Comparison of ENCODE assay signal across 8 cellular contexts in the genomic region with DNA sequence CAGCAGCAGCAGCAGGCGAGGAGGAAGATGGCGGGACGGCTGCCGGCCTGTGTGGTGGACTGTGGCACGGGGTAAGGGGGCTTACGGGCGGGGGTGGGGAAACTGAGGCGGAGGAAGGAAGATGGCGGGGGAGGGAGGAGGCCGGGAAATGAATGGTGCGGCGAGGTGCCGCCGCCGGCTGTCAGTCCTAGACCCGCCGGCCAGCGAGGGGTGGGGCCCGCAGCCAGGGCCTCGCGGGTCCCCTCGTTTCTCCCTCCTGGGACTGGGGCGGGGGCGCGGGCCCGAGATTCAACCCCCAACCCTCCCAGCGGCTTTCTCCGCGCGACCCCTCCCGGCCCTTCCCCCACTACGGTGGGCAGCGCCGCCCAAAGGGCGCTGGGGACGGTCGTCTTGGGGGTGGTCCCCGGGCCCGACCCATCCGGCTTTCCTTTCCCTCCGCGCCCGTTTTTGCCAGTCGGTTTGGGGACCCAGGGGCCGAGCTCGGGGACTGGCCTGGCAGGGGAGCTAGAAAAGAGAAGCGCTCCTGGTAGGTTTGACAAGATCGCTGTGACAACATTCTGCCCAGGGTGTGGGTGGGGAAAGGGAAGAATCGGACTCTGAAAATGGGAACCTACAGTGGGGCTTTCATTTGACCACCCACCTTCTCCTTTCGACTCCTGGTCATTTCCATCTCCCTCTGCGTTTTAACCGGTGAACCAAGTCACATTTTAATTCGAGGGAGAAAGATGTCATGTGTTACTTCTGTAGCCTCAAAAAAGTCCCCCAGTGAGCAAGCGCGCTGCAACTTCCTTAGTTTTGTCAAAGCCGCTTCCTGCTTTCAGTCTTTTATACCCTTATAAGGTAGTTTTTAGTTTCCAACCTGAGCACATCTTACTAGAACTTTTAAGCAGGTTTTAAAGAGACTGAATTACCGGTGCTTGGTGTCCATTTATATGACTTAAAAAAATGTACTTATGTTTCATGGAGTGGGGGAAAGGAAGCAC. TPM values are rescaled to one million over a fixed set of nuclear protein-coding genes. Genes with fewer than 3 reads are reported as not detected.
DNase-seq lines count a peak whose midpoint lies in the region; TF ChIP-seq lines count a peak whose summit lies in the region.

No MANE protein-coding gene starts in this region.

- H3K4me1 Mint-ChIP-seq in HFFc6 (ENCODE audit: low read depth): peaks cover 75% of the 10 kb centered on the region

- H3K4me3 Mint-ChIP-seq in HFFc6: peak overlapping the region; percentile 96

- no peaks in the 10 kb centered on the region for H3K9me3 Mint-ChIP-seq in HFFc6

- no peak for TF ChIP-seq CTCF in GM12875 (IDR thresholded peaks at IDR 0.05; ENCODE audit: borderline replicate concordance, insufficient read depth, low read depth, low read length)
- 0 out of 2 replicates have a peak, but pooled peaks have one; percentile 21 for TF ChIP-seq CTCF in HFFc6 (IDR thresholded peaks at IDR 0.05)

- peak overlapping the region; percentile 92 for H3K27ac ChIP-seq in cingulate gyrus (ENCODE audit: low read depth, low read length)

- peaks cover 4% of the 10 kb centered on the region for H3K27me3 Mint-ChIP-seq in HFFc6 (ENCODE audit: insufficient read depth)

- peaks cover 42% of the 10 kb centered on the region for H3K36me3 Mint-ChIP-seq in HFFc6 (ENCODE audit: low read depth)

- peak overlapping the region; percentile 97 for H3K27ac Mint-ChIP-seq in HFFc6

- DNase-seq in HFFc6: peak; percentile 65
- peak; percentile 38 for DNase-seq in NCI-H1092 treated with DMSO at 0.1 percent for 48 hours (lab: John Stamatoyannopoulos, UW)
- DNase-seq in activated CD4-positive, alpha-beta T cell treated with anti-CD3 and anti-CD28 coated beads for 24 hours (ENCODE audit: low read depth in 2 of 2): peak; percentile 53 to 54
- peak; percentile 79 for DNase-seq in left kidney (ENCODE audit: low read depth, low spot score)
- DNase-seq in stimulated activated CD4-positive, alpha-beta T cell treated with anti-CD3 and anti-CD28 coated beads, Interleukin-2, amount 100 ng/mL, for 48 hours: peak; percentile 44 to 55
- no peak for DNase-seq in NCI-H226

- peak overlapping the region; percentile 86 for H3K4me3 ChIP-seq in GM12875 (ENCODE audit: low read depth, low read length)

RNA-seq across cellular contexts. Expression of a gene that starts 0.7 kb away (rescaled TPM):
- 100 to 1,000 TPM; 562 to 663 (median 628) TPM for total RNA-seq in HFFc6 (2021; fragmentation: NEBNext Ultra II Directional; extraction: Animal tissue kit (Norgen Biotek cat#: 25700))
